Comparison of ENCODE assay signal across 1 cellular context in genomic region chr3:46705022-46705530, GRCh38.
TF ChIP-seq lines count a peak whose summit lies in the region.

No MANE protein-coding gene starts in this region.

TF ChIP-seq in HEK293, 187 proteins besides CTCF, POLR2A, EP300 and RAD21 (continued from another document):
- TF ChIP-seq PBX3 (CRISPR knock-in tag; IDR thresholded peaks at IDR 0.05) (no peak), ZNF571 (tag by site-specific recombination; IDR thresholded peaks at IDR 0.05) (no peak)
